Comparison of ENCODE assay signal across 1 cellular context in the genomic region with DNA sequence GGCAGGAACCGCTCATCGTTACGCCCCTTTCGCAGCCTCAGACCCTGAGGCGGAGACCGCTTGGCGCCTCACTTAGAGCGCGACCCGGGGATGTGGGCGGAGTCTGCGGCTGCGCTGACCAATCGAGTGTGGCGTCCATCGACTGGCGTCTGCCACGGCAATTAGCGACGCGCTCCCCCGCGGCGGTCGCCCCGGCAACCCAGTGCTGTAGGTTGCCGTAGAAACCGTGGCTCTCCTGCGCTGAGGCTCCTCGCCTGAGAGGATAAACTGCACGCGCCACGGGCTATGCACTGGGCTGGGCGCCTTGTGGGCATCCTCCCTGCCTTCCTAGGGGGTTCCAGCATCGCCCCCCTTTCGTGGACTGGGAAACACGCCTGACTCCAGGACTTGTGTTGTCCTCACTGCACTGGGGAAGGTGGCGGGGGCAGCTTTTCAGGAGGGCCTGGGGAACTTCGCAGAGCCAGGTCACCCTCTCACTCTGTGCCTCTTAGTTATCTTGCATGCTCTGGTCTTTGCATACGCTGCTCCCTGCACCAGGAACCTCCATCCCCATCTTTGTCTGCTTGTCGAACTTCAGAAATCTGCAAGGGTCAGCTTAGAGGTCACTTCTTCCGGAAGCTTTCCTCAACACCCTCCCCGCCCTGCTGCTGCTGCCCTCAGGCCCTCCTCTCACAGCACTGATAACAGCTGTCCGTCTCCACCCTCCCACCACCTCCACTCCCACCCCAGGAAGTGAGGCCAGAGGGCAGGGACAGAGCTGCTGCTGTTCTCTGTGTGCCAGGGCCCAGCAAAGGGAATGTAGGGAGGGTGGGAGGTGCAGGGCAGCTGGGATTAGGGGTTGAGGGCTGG.
TF ChIP-seq lines count a peak whose summit lies in the region.

No MANE protein-coding gene starts in this region.

TF ChIP-seq in endothelial cell of umbilical vein, 7 proteins besides CTCF, POLR2A, EP300 and RAD21:
- TF ChIP-seq, protein P1, sequence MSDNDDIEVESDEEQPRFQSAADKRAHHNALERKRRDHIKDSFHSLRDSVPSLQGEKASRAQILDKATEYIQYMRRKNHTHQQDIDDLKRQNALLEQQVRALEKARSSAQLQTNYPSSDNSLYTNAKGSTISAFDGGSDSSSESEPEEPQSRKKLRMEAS (IDR thresholded peaks at IDR 0.05; ENCODE audit: insufficient read depth, insufficient read length), result peak; percentile 46
- TF ChIP-seq EZH2 (IDR thresholded peaks at IDR 0.05; ENCODE audit: borderline replicate concordance, low read depth, low read length, severe bottlenecking), result no peak
